ENCODE assay signal across 20 cellular contexts in genomic region chr12:120696599-120696998, GRCh38. TPM values are rescaled to one million over a fixed set of nuclear protein-coding genes. Genes with fewer than 3 reads are reported as not detected.
DNase-seq lines count a peak whose midpoint lies in the region; ATAC-seq and TF ChIP-seq lines count a peak whose summit lies in the region.
"Had no signal": no experiment of that assay in that cellular context is flagged by ENCODE, and none has a peak within 500 bp of the region (broad histone marks: within the 10 kb centered on the region; RNA-seq: fewer than 3 reads in every experiment).

No MANE protein-coding gene starts in this region.

- TF ChIP-seq CTCF in OCI-LY3 (IDR thresholded peaks at IDR 0.05; ENCODE audit: low read depth, low read length) (no peak), lung (IDR thresholded peaks at IDR 0.05; ENCODE audit: control extremely low read depth, extremely low read depth) (no peak), gastrocnemius medialis (IDR thresholded peaks at IDR 0.05 in 4 of 5, conservative IDR thresholded peaks at IDR 0.05 in 1 of 5) (no peak)

- TF ChIP-seq POLR2A in gastrocnemius medialis (IDR thresholded peaks at IDR 0.05), result no peak

- H2AFZ ChIP-seq in OCI-LY3 (ENCODE audit: low read depth, low read length), result no peak overlapping the region

- H3K36me3 ChIP-seq in OCI-LY3 (replicated peaks; ENCODE audit: low read depth, low read length), result peaks cover 88% of the 10 kb centered on the region
- peaks cover 39 to 45% of the 10 kb centered on the region in 2 donors for H3K36me3 ChIP-seq in lung (ENCODE audit: control insufficient read depth in 2 of 2, insufficient read depth in 2 of 2, low read length in 2 of 2)
- peaks cover 0 to 67% of the 10 kb centered on the region in 2 donors for H3K36me3 ChIP-seq in gastrocnemius medialis

- DNase-seq in DMS79 (lab: John Stamatoyannopoulos, UW), result peak; percentile 26
- DNase-seq in lung (ENCODE audit: low spot score), result peak; percentile 53
- DNase-seq in gastrocnemius medialis, result no peak
- DNase-seq in NCI-H2081 (lab: John Stamatoyannopoulos, UW), result no peak
- no peak for DNase-seq in stimulated activated CD4-positive, alpha-beta T cell treated with anti-CD3 and anti-CD28 coated beads, Interleukin-2, amount 100 ng/mL, for 24 hours
- no peak for DNase-seq in medulla oblongata (ENCODE audit: extremely low spot score)
- DNase-seq: H7; IMR-90; Kasumi-1; MM.1S; NCI-H1092 treated with DMSO at 0.1 percent for 48 hours; NCI-H2171; NCI-H446 treated with DMSO at 0.1 percent for 48 hours; NK-92 treated with Interleukin-12 subunit alpha and Interleukin-12 subunit beta, amount 100 ng/mL, for 24 hours; OCI-M1; SIG-M5 had no signal

- H3K4me2 ChIP-seq in OCI-LY3 (ENCODE audit: low read length), result peak overlapping the region; percentile 32

- H3K9me3 ChIP-seq in OCI-LY3 (ENCODE audit: insufficient read depth, low read length) (no peaks in the 10 kb centered on the region), lung (ENCODE audit: control insufficient read depth in 2 of 2, insufficient read depth in 1 of 2, low read length in 1 of 2) (no peaks in the 10 kb centered on the region), gastrocnemius medialis (no peaks in the 10 kb centered on the region)

- H3K27ac ChIP-seq in OCI-LY3 (ENCODE audit: low read length), result peak overlapping the region; percentile 44
- no peak overlapping the region for H3K27ac ChIP-seq in lung (ENCODE audit: low read depth in 1 of 2, low read length in 1 of 2)
- H3K27ac ChIP-seq in gastrocnemius medialis, result peak overlapping the region in 3 of 4 donors; percentile 56 to 78 (median 68)

- H3K9ac ChIP-seq in OCI-LY3 (ENCODE audit: low read length), result no peak overlapping the region

- no peak for ATAC-seq in lung (ENCODE audit: insufficient read depth, low FRiP score)
- no peak for ATAC-seq in gastrocnemius medialis
- ATAC-seq in GM21447 (IDR thresholded peaks at IDR 0.05; ENCODE audit: unreplicated experiment), result no peak

- H3K79me2 ChIP-seq in OCI-LY3 (ENCODE audit: low read length), result peaks cover 38% of the 10 kb centered on the region

- no peak overlapping the region for H3K4me3 ChIP-seq in OCI-LY3 (ENCODE audit: low read length)
- H3K4me3 ChIP-seq in lung, result no peak overlapping the region
- H3K4me3 ChIP-seq in gastrocnemius medialis, result no peak overlapping the region

- in situ Hi-C loops in gastrocnemius medialis (cut with MboI; ENCODE audit: low sequenced_read_pairs in 4 of 4), result no loop called here

- H3K27me3 ChIP-seq in OCI-LY3 (ENCODE audit: low read depth, low read length) (no peaks in the 10 kb centered on the region), lung (ENCODE audit: control insufficient read depth, insufficient read depth) (no peaks in the 10 kb centered on the region), gastrocnemius medialis (no peaks in the 10 kb centered on the region)

- H4K20me1 ChIP-seq in OCI-LY3 (ENCODE audit: insufficient read depth, low read length), result peaks cover 27% of the 10 kb centered on the region

- H3K4me1 ChIP-seq in OCI-LY3 (ENCODE audit: low read length) (peaks cover 29% of the 10 kb centered on the region), lung (ENCODE audit: control insufficient read depth in 2 of 2, insufficient read depth in 2 of 2, low read length in 2 of 2) (peaks cover 11 to 16% of the 10 kb centered on the region in 2 donors), gastrocnemius medialis (peaks cover 45 to 80% of the 10 kb centered on the region in 2 donors)

- WGBS in lung, 2 donors, result 64 to 79% methylated on average over 6 of the region's 6 CpGs

- intact Hi-C loops in gastrocnemius medialis (cut with DNase I; ENCODE audit: low total_unique reads), result no loop called here

RNA-seq across cellular contexts. Expression of gene MLEC, which starts 9.7 kb away (rescaled TPM):
- 100 to 1,000 TPM in 1 of 2 donors, 10 to 100 TPM in 1; 56.8 to 161 TPM for total RNA-seq in lung
- 10 to 100 TPM; 34.1 to 50.6 TPM for polyA plus RNA-seq in lung
- 10 to 100 TPM; 46.5 to 89.4 (median 60.1) TPM for total RNA-seq in gastrocnemius medialis

RNA-seq across cellular contexts. Expression of gene UNC119B, which starts 13.7 kb away (rescaled TPM):
- total RNA-seq in lung, result 10 to 100 TPM; 30.2 to 43.2 TPM
- 10 to 100 TPM in 1 of 2 donors, 1 to 10 TPM in 1; 8.6 to 21.2 TPM for polyA plus RNA-seq in lung
- 1 to 10 TPM; 4.7 to 8.7 (median 7.8) TPM for total RNA-seq in gastrocnemius medialis

RNA-seq across cellular contexts. Expression of gene ACADS, which starts 29.0 kb away (rescaled TPM):
- total RNA-seq in lung (10 to 100 TPM; 16.4 to 32.4 TPM), gastrocnemius medialis (100 to 1,000 TPM; 166 to 224 (median 200) TPM)
- polyA plus RNA-seq in lung, result 10 to 100 TPM; 22.3 to 31.6 TPM

RNA-seq across cellular contexts. Expression of gene CABP1, which starts 56.2 kb away (rescaled TPM):
- total RNA-seq in lung, result under 1 TPM; 0.58 to 0.63 TPM
- polyA plus RNA-seq in lung, result under 1 TPM; 0.13 to 0.37 TPM
- total RNA-seq in gastrocnemius medialis, result 1 to 10 TPM in 1 of 4 donors, under 1 TPM in 2, not detected in 1; 0.52 to 1.6 (median 0.62) TPM
- total RNA-seq: HT1080, RPMI7951 had no signal

Comparison
In these comparisons a context has a peak if more than half of its experiments do, and no peak if none do; other contexts are left out.
1. DNase-seq: peak in DMS79 (single experiment) and lung (single experiment); none in gastrocnemius medialis (0 of 2), NCI-H2081 (0 of 2), stimulated activated CD4-positive, alpha-beta T cell treated with anti-CD3 and anti-CD28 coated beads, Interleukin-2, amount 100 ng/mL, for 24 hours (0 of 2) and medulla oblongata (single experiment).
2. H3K27ac ChIP-seq: peak in OCI-LY3 (single experiment) and gastrocnemius medialis (3 of 4); none in lung (0 of 2).
3. RNA of gene ACADS, which starts 29.0 kb away (total RNA-seq): 166 to 224 TPM in gastrocnemius medialis; 16.4 to 32.4 TPM in lung; every median in the first group is over 4 times any median in the second.